In the genomic region with DNA sequence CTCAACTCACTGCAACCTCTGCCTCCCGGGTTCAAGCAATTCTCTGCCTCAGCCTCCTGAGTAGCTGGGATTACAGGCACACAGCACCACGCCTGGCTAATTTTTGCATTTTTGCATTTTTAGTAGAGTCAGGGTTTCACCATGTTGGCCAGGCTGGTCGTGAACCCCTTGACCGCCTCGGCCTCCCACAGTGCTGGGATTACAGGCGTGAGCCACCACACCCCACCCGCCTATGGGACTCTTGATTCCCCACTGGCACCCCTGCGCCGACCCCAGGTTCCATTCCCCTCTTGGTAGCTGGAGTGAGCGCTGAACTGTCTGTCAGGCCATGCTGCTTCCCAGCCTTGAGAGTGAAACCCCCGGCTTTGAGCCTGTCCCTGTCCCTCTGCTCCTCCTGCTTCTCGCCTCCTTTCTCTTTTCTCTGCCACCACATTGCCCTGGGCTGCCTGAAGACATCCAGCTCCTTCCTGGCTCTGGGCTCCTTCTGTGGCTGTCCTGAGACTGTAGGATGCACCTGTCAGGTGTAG, we compare ENCODE assay signal across 19 cellular contexts. TPM values are rescaled to one million over a fixed set of nuclear protein-coding genes. Genes with fewer than 3 reads are reported as not detected.
DNase-seq lines count a peak whose midpoint lies in the region; ATAC-seq and TF ChIP-seq lines count a peak whose summit lies in the region.
"Had no signal": no experiment of that assay in that cellular context is flagged by ENCODE, and none has a peak within 500 bp of the region (broad histone marks: within the 10 kb centered on the region; RNA-seq: fewer than 3 reads in every experiment).

No MANE protein-coding gene starts in this region.

- no peak overlapping the region for H3K4me3 Mint-ChIP-seq in activated CD8-positive, alpha-beta memory T cell treated with anti-CD3 and anti-CD28 coated beads, Interleukin-2, amount 10 ng/mL, durations not matched to agents 7 days and 5 days
- H3K4me3 Mint-ChIP-seq in activated B cell treated with CpG ODN at 0.5 μM for 24 hours = no peak overlapping the region
- H3K4me3 Mint-ChIP-seq in activated T-cell treated with anti-CD3 and anti-CD28 coated beads, Interleukin-2, amount 50 U/mL, for 72 hours = no peak overlapping the region
- H3K4me3 Mint-ChIP-seq: central memory CD8-positive, alpha-beta T cell had no signal

- H3K4me1 Mint-ChIP-seq in activated CD8-positive, alpha-beta memory T cell treated with anti-CD3 and anti-CD28 coated beads, Interleukin-2, amount 10 ng/mL, durations not matched to agents 7 days and 5 days = peaks cover 89% of the 10 kb centered on the region
- H3K4me1 Mint-ChIP-seq in activated B cell treated with CpG ODN at 0.5 μM for 24 hours = peaks cover 94% of the 10 kb centered on the region
- H3K4me1 Mint-ChIP-seq in activated T-cell treated with anti-CD3 and anti-CD28 coated beads, Interleukin-2, amount 50 U/mL, for 72 hours (ENCODE audit: low read depth) = peaks cover 80% of the 10 kb centered on the region

- peak overlapping the region; percentile 40 for H3K27ac Mint-ChIP-seq in activated CD8-positive, alpha-beta memory T cell treated with anti-CD3 and anti-CD28 coated beads, Interleukin-2, amount 10 ng/mL, durations not matched to agents 7 days and 5 days
- H3K27ac Mint-ChIP-seq in activated B cell treated with CpG ODN at 0.5 μM for 24 hours = peak overlapping the region; percentile 8
- no peak overlapping the region for H3K27ac Mint-ChIP-seq in activated T-cell treated with anti-CD3 and anti-CD28 coated beads, Interleukin-2, amount 50 U/mL, for 72 hours

- TF ChIP-seq CTCF in activated B cell treated with CpG ODN at 0.5 μM for 24 hours (IDR thresholded peaks at IDR 0.05) = no peak

- CTCF ChIA-PET in activated CD8-positive, alpha-beta memory T cell treated with anti-CD3 and anti-CD28 coated beads, Interleukin-2, amount 10 ng/mL, durations not matched to agents 7 days and 5 days (lab: Charles Lee) = interaction anchor here (3.0 to 15.0 kb wide), 4 partner anchors 36 to 99 kb away, joined by 18 to 210 read pairs (median 58); partner anchors contain the start of gene IER5
- CTCF ChIA-PET in activated B cell treated with CpG ODN at 0.5 μM for 24 hours (lab: Charles Lee) = interaction anchor here (1.1 to 4.0 kb wide), 4 partner anchors 47 to 100 kb away, joined by 3 to 35 read pairs (median 10); no protein-coding TSS in a partner anchor

- DNase-seq in activated CD8-positive, alpha-beta memory T cell treated with anti-CD3 and anti-CD28 coated beads, Interleukin-2, amount 10 ng/mL, durations not matched to agents 7 days and 5 days = no peak
- no peak for DNase-seq in activated CD8-positive, alpha-beta memory T cell treated with anti-CD3 and anti-CD28 coated beads for 24 hours
- DNase-seq in activated B cell treated with CpG ODN at 0.5 μM for 24 hours (no peak), islet precursor cell (peak; percentile 51), posterior vena cava (ENCODE audit: low spot score) (peak; percentile 65)
- DNase-seq in activated T-cell treated with anti-CD3 and anti-CD28 coated beads, Interleukin-2, amount 50 U/mL, for 72 hours = no peak
- DNase-seq: activated CD4-positive, alpha-beta T cell treated with anti-CD3 and anti-CD28 coated beads, Interleukin-2, amount 50 U/mL, for 1 hour; Caco-2; DMS79; GF-D8; GOT3; NCI-H1048; NCI-H1694 treated with DMSO at 0.1 percent for 48 hours; NCI-H69 had no signal

- H3K36me3 Mint-ChIP-seq in activated CD8-positive, alpha-beta memory T cell treated with anti-CD3 and anti-CD28 coated beads, Interleukin-2, amount 10 ng/mL, durations not matched to agents 7 days and 5 days = no peaks in the 10 kb centered on the region
- H3K36me3 Mint-ChIP-seq in activated B cell treated with CpG ODN at 0.5 μM for 24 hours (ENCODE audit: low read depth) = no peaks in the 10 kb centered on the region
- no peaks in the 10 kb centered on the region for H3K36me3 Mint-ChIP-seq in activated T-cell treated with anti-CD3 and anti-CD28 coated beads, Interleukin-2, amount 50 U/mL, for 72 hours (ENCODE audit: insufficient read depth in 2 of 2)

- H3K27me3 Mint-ChIP-seq in activated CD8-positive, alpha-beta memory T cell treated with anti-CD3 and anti-CD28 coated beads, Interleukin-2, amount 10 ng/mL, durations not matched to agents 7 days and 5 days = no peaks in the 10 kb centered on the region
- no peaks in the 10 kb centered on the region for H3K27me3 Mint-ChIP-seq in activated B cell treated with CpG ODN at 0.5 μM for 24 hours
- H3K27me3 Mint-ChIP-seq in activated T-cell treated with anti-CD3 and anti-CD28 coated beads, Interleukin-2, amount 50 U/mL, for 72 hours (ENCODE audit: low read depth) = no peaks in the 10 kb centered on the region
- H3K27me3 Mint-ChIP-seq: central memory CD8-positive, alpha-beta T cell had no signal

- intact Hi-C loops in activated B cell treated with CpG ODN at 0.5 μM for 24 hours (cut with micrococcal nuclease) = loop anchor here (10.0 kb wide), 1 partner anchor 1182 kb away; the partner anchor contains the start of gene CEP350
- intact Hi-C loops in posterior vena cava (cut with DNase I) = no loop called here

- H3K9me3 Mint-ChIP-seq in activated CD8-positive, alpha-beta memory T cell treated with anti-CD3 and anti-CD28 coated beads, Interleukin-2, amount 10 ng/mL, durations not matched to agents 7 days and 5 days (ENCODE audit: low read depth) = no peaks in the 10 kb centered on the region
- H3K9me3 Mint-ChIP-seq in activated B cell treated with CpG ODN at 0.5 μM for 24 hours = no peaks in the 10 kb centered on the region
- H3K9me3 Mint-ChIP-seq in activated T-cell treated with anti-CD3 and anti-CD28 coated beads, Interleukin-2, amount 50 U/mL, for 72 hours = no peaks in the 10 kb centered on the region
- H3K9me3 Mint-ChIP-seq: central memory CD8-positive, alpha-beta T cell; T-helper 2 cell treated with Interferon-gamma antibody and Interleukin-4, amounts not matched to agents 5 μg/mL and 100 μg/mL, for 36 hours had no signal

- no peak for ATAC-seq in activated CD8-positive, alpha-beta memory T cell treated with anti-CD3 and anti-CD28 coated beads, Interleukin-2, amount 10 ng/mL, durations not matched to agents 7 days and 5 days
- ATAC-seq in activated B cell treated with CpG ODN at 0.5 μM for 24 hours (ENCODE audit: low read depth) (no peak), GM21737 (IDR thresholded peaks at IDR 0.05; ENCODE audit: unreplicated experiment) (no peak), HG03432 (IDR thresholded peaks at IDR 0.05; ENCODE audit: unreplicated experiment) (no peak)
- no peak for ATAC-seq in activated T-cell treated with anti-CD3 and anti-CD28 coated beads, Interleukin-2, amount 50 U/mL, for 72 hours (replicated peaks in 1 of 2)
- ATAC-seq: A549 had no signal

- POLR2A ChIA-PET in activated B cell treated with CpG ODN at 0.5 μM for 24 hours (lab: Charles Lee) = interaction anchor here (33.3 kb wide), 1 partner anchor 36 kb away, joined by 1783 read pairs; the partner anchor contains the start of gene IER5

RNA-seq across cellular contexts. Expression of gene IER5, which starts 48.8 kb away (rescaled TPM):
- 10 to 100 TPM; 50.4 to 67.0 TPM for total RNA-seq in activated CD8-positive, alpha-beta memory T cell treated with anti-CD3 and anti-CD28 coated beads, Interleukin-2, amount 10 ng/mL, durations not matched to agents 7 days and 5 days
- total RNA-seq in activated B cell treated with CpG ODN at 0.5 μM for 24 hours (155 and 156 TPM in 2 replicates), posterior vena cava (10 to 100 TPM; 12.0 to 27.3 TPM)
- total RNA-seq in activated T-cell treated with anti-CD3 and anti-CD28 coated beads, Interleukin-2, amount 50 U/mL, for 72 hours = 10 to 100 TPM; 71.8 to 72.2 TPM

Comparison
In these comparisons a context has a peak if more than half of its experiments do, and no peak if none do; other contexts are left out.
1. DNase-seq: peak in islet precursor cell (single experiment) and posterior vena cava (single experiment); none in activated CD8-positive, alpha-beta memory T cell treated with anti-CD3 and anti-CD28 coated beads, Interleukin-2, amount 10 ng/mL, durations not matched to agents 7 days and 5 days (single experiment), activated CD8-positive, alpha-beta memory T cell treated with anti-CD3 and anti-CD28 coated beads for 24 hours (single experiment), activated B cell treated with CpG ODN at 0.5 μM for 24 hours (single experiment) and activated T-cell treated with anti-CD3 and anti-CD28 coated beads, Interleukin-2, amount 50 U/mL, for 72 hours (0 of 2).